In genomic region chr2:45610281-45611019, GRCh38 we compare ENCODE assay signal across 8 cellular contexts. TPM values are rescaled to one million over a fixed set of nuclear protein-coding genes. Genes with fewer than 3 reads are reported as not detected.
DNase-seq lines count a peak whose midpoint lies in the region; FAIRE-seq and TF ChIP-seq lines count a peak whose summit lies in the region.

No MANE protein-coding gene starts in this region.

- CTCF ChIA-PET in HEK293 (lab: Yijun Ruan, JAX) = interaction anchor here (0.6 to 0.7 kb wide), 5 partner anchors 16 to 728 kb away, joined by 3 to 4 read pairs (median 3); no protein-coding TSS in a partner anchor
- CTCF ChIA-PET in SK-N-SH (lab: Yijun Ruan, JAX) = interaction anchor here (0.6 to 11.5 kb wide), 9 partner anchors 13 to 1322 kb away, joined by 3 to 109 read pairs (median 4); no protein-coding TSS in a partner anchor

- H3K9me3 ChIP-seq in HEK293 (ENCODE audit: control insufficient read depth, insufficient read depth, low read depth, low read length) (no peaks in the 10 kb centered on the region), SK-N-SH (no peaks in the 10 kb centered on the region), parathyroid adenoma (ENCODE audit: control insufficient read depth, low read length) (no peaks in the 10 kb centered on the region)

- peak overlapping the region; percentile 97 for H2AFZ ChIP-seq in SK-N-SH (ENCODE audit: low read depth)
- peak overlapping the region; percentile 79 for H2AFZ ChIP-seq in parathyroid adenoma

- POLR2A ChIA-PET in HEK293 (lab: Yijun Ruan, JAX) = interaction anchor here (0.7 to 1.4 kb wide), 6 partner anchors 16 to 935 kb away, joined by 3 to 8 read pairs (median 3); no protein-coding TSS in a partner anchor
- POLR2A ChIA-PET in SK-N-SH (lab: Yijun Ruan, JAX) = interaction anchor here (0.7 to 1.4 kb wide), 3 partner anchors 25 to 437 kb away, joined by 3 to 4 read pairs (median 3); no protein-coding TSS in a partner anchor

- WGBS in SK-N-SH (ENCODE audit: low lambda C conversion rate) = under 1% methylated on average over 23 of the region's 23 CpGs

- H4K20me1 ChIP-seq in SK-N-SH (ENCODE audit: insufficient read depth) = no peaks in the 10 kb centered on the region

- peaks cover 23% of the 10 kb centered on the region for H3K4me1 Mint-ChIP-seq in activated naive CD8-positive, alpha-beta T cell (ENCODE audit: low read depth)

- no peaks in the 10 kb centered on the region for H3K36me3 Mint-ChIP-seq in activated naive CD8-positive, alpha-beta T cell

- peaks cover 44% of the 10 kb centered on the region for H3K79me2 ChIP-seq in SK-N-SH (ENCODE audit: insufficient read depth)
- peaks cover 24% of the 10 kb centered on the region for H3K79me2 ChIP-seq in parathyroid adenoma

- peak overlapping the region; percentile 96 for H3K4me3 Mint-ChIP-seq in activated naive CD8-positive, alpha-beta T cell

- H3K9ac ChIP-seq in SK-N-SH (peak overlapping the region; percentile 65), parathyroid adenoma (peak overlapping the region; percentile 51)

- H3K36me3 ChIP-seq in HEK293 (ENCODE audit: control insufficient read depth in 2 of 2, insufficient read depth in 1 of 2, low read length in 2 of 2) (no peaks in the 10 kb centered on the region; a peak in 1 of 3 replicates), SK-N-SH (replicated peaks in 1 of 2; ENCODE audit: control insufficient read depth in 1 of 2, insufficient read depth in 2 of 2, low read length in 1 of 2) (no peaks in the 10 kb centered on the region), parathyroid adenoma (ENCODE audit: control insufficient read depth, insufficient read depth, low read length) (no peaks in the 10 kb centered on the region)

- H3K9me2 ChIP-seq in SK-N-SH = no peaks in the 10 kb centered on the region

- intact Hi-C loops in cardiac septum (cut with DNase I) = no loop called here

- H3K27me3 Mint-ChIP-seq in activated naive CD8-positive, alpha-beta T cell = no peaks in the 10 kb centered on the region

- no peaks in the 10 kb centered on the region for H3K27me3 ChIP-seq in SK-N-SH (ENCODE audit: insufficient read depth)
- no peaks in the 10 kb centered on the region for H3K27me3 ChIP-seq in parathyroid adenoma (ENCODE audit: control insufficient read depth, insufficient read depth, low read length)

- no peak for FAIRE-seq in urothelium cell line (lab: Jason Lieb, UNC)

- peaks cover 14% of the 10 kb centered on the region for H3K4me1 ChIP-seq in HEK293 (ENCODE audit: control insufficient read depth, insufficient read depth, low read length)
- H3K4me1 ChIP-seq in SK-N-SH (ENCODE audit: control insufficient read depth in 1 of 2, insufficient read depth in 2 of 2, low read depth in 1 of 2, low read length in 1 of 2) = peaks cover 5 to 14% of the 10 kb centered on the region in 2 experiments; a peak in 3 of 4 replicates
- peaks cover 9% of the 10 kb centered on the region for H3K4me1 ChIP-seq in parathyroid adenoma

- TF ChIP-seq EP300 in SK-N-SH (IDR thresholded peaks at IDR 0.05; ENCODE audit: borderline replicate concordance in 1 of 2, low read depth in 1 of 2, low read length in 1 of 2) = no peak

- peak overlapping the region; percentile 92 for H3K4me3 ChIP-seq in HEK293 (ENCODE audit: low read depth, low read length)
- peak overlapping the region; percentile 77 to 91 for H3K4me3 ChIP-seq in SK-N-SH (ENCODE audit: low read depth in 2 of 2, low read length in 1 of 2)
- peak overlapping the region; percentile 80 for H3K4me3 ChIP-seq in parathyroid adenoma (ENCODE audit: low read depth, low read length)

- H3K27ac ChIP-seq in HEK293 (ENCODE audit: extremely low read depth, low read depth, low read length) (peak overlapping the region; percentile 70), SK-N-SH (ENCODE audit: low read depth in 2 of 2, low read length in 1 of 2) (peak overlapping the region; percentile 83 to 88), parathyroid adenoma (peak overlapping the region; percentile 86)

- DNase-seq in GDM1 (lab: John Stamatoyannopoulos, UW) = peak; percentile 28
- DNase-seq in M059J (ENCODE audit: low read depth) = peak; percentile 83
- DNase-seq in SK-N-SH = peak; percentile 71
- DNase-seq in cardiac septum (ENCODE audit: low spot score) = peak; percentile 76
- peak; percentile 74 for DNase-seq in urothelium cell line (ENCODE audit: low spot score)

- no peaks in the 10 kb centered on the region for H3K9me3 Mint-ChIP-seq in activated naive CD8-positive, alpha-beta T cell (ENCODE audit: low read depth)

- H3K4me2 ChIP-seq in SK-N-SH (peak overlapping the region; percentile 70), parathyroid adenoma (ENCODE audit: low read length) (peak overlapping the region; percentile 48)

- H3K27ac Mint-ChIP-seq in activated naive CD8-positive, alpha-beta T cell = peak overlapping the region; percentile 95

- H3F3A ChIP-seq in SK-N-SH (replicated peaks; ENCODE audit: insufficient read depth) = peaks cover 5% of the 10 kb centered on the region

- TF ChIP-seq RAD21 in SK-N-SH (IDR thresholded peaks at IDR 0.05; ENCODE audit: low read length) = peak; percentile 59

- no peak for TF ChIP-seq CTCF in HEK293 (tag by site-specific recombination; IDR thresholded peaks at IDR 0.05)
- peak; percentile 61 for TF ChIP-seq CTCF in SK-N-SH (IDR thresholded peaks at IDR 0.05)
- TF ChIP-seq CTCF in parathyroid adenoma (IDR thresholded peaks at IDR 0.05) = peak; percentile 33

TF ChIP-seq in HEK293, 187 proteins besides CTCF, POLR2A, EP300 and RAD21 (continues in another document):
- TF ChIP-seq PRDM1 (tag by site-specific recombination; IDR thresholded peaks at IDR 0.05) (peak; percentile 76; the same call in 1 of the 2 replicates), ZNF184 (tag by site-specific recombination; IDR thresholded peaks at IDR 0.05) (no peak), ZBTB8A (tag by site-specific recombination; IDR thresholded peaks at IDR 0.05) (peak; percentile 74), ZNF501 (tag by site-specific recombination; IDR thresholded peaks at IDR 0.05) (0 out of 2 replicates have a peak, but pooled peaks have one; percentile 17), ZNF660 (tag by site-specific recombination; IDR thresholded peaks at IDR 0.05) (peak; percentile 11; the same call in 1 of the 2 replicates), ZBTB20 (tag by site-specific recombination; IDR thresholded peaks at IDR 0.05) (0 out of 2 replicates have a peak, but pooled peaks have one; percentile 24), ZSCAN23 (tag by site-specific recombination; IDR thresholded peaks at IDR 0.05) (no peak), ZNF175 (tag by site-specific recombination; IDR thresholded peaks at IDR 0.05) (no peak)

TF ChIP-seq in SK-N-SH, 30 proteins besides CTCF, POLR2A, EP300 and RAD21 (continues in another document):
- TF ChIP-seq RCOR1 (IDR thresholded peaks at IDR 0.05; ENCODE audit: low read length) (peak; percentile 52; the same call in 1 of the 2 replicates), USF2 (IDR thresholded peaks at IDR 0.05; ENCODE audit: borderline replicate concordance, low read depth, low read length) (peak; percentile 89), USF1 (IDR thresholded peaks at IDR 0.05; ENCODE audit: borderline replicate concordance, low read depth) (peak; percentile 94), GABPA (IDR thresholded peaks at IDR 0.05; ENCODE audit: low read depth) (no peak), ZBTB33 (IDR thresholded peaks at IDR 0.05; ENCODE audit: borderline replicate concordance, low read depth) (no peak), TAF1 (IDR thresholded peaks at IDR 0.05; ENCODE audit: borderline replicate concordance, low read depth, low read length) (no peak), FOXJ3 (CRISPR knock-in tag; IDR thresholded peaks at IDR 0.05) (no peak), RXRA (IDR thresholded peaks at IDR 0.05; ENCODE audit: borderline replicate concordance, low read depth) (no peak), CHD2 (IDR thresholded peaks at IDR 0.05; ENCODE audit: low read length, partially characterized antibody) (peak; percentile 54), JUND (IDR thresholded peaks at IDR 0.05) (0 out of 2 replicates have a peak, but pooled peaks have one; percentile 4), TCF12 (IDR thresholded peaks at IDR 0.05) (no peak)

RNA-seq across cellular contexts. Expression of gene SRBD1, which starts 0.6 kb away (rescaled TPM):
- 9.8 and 18.2 TPM in 2 replicates for total RNA-seq in M059J (2014; rRNA removed; shearing (Covaris generic))
- polyA plus RNA-seq in SK-N-SH (2012; rRNA removed) = 3.2 and 3.3 TPM in 2 replicates
- 5.3 and 5.6 TPM in 2 replicates for polyA plus RNA-seq in SK-N-SH (2012; cell fraction: cytosol; rRNA removed)
- 1.4 and 3.9 TPM in 2 replicates for polyA plus RNA-seq in SK-N-SH (2012; cell fraction: nucleus; rRNA removed)
- total RNA-seq in cardiac septum = 11.2 TPM

RNA-seq across cellular contexts. Expression of gene PRKCE, which starts 41.0 kb away (rescaled TPM):
- 5.9 and 6.0 TPM in 2 replicates for total RNA-seq in M059J (2014; rRNA removed; shearing (Covaris generic))
- polyA plus RNA-seq in SK-N-SH (2012; rRNA removed) = 16.3 and 20.4 TPM in 2 replicates
- 16.0 and 19.1 TPM in 2 replicates for polyA plus RNA-seq in SK-N-SH (2012; cell fraction: cytosol; rRNA removed)
- 11.9 and 20.1 TPM in 2 replicates for polyA plus RNA-seq in SK-N-SH (2012; cell fraction: nucleus; rRNA removed)
- total RNA-seq in cardiac septum = 20.3 TPM

Comparison
In these comparisons a context has a peak if more than half of its experiments do, and no peak if none do; other contexts are left out.
1. Peak in every context shown above with its lines: DNase-seq, H3K4me3 ChIP-seq and H3K27ac ChIP-seq.
2. DNase-seq: peak in every context shown above with its lines; median percentile 83 in M059J; 76 in cardiac septum; 74 in urothelium cell line; 71 in SK-N-SH; 28 in GDM1.